8 cellular contexts compared by ENCODE assay signal in genomic region chr21:33127154-33127893, GRCh38. TPM values are rescaled to one million over a fixed set of nuclear protein-coding genes. Genes with fewer than 3 reads are reported as not detected.
A peak's percentile ranks its signal among the peaks of the same experiment; 100 is the strongest.
DNase-seq lines count a peak whose midpoint lies in the region; ATAC-seq and TF ChIP-seq lines count a peak whose summit lies in the region.

No MANE protein-coding gene starts in this region.

- POLR2A ChIA-PET in CD8-positive, alpha-beta T cell (lab: Charles Lee), result interaction anchor here (1.2 to 1.3 kb wide), 2 partner anchors 187 to 294 kb away, joined by 3 read pairs; no protein-coding TSS in a partner anchor
- POLR2A ChIA-PET in activated CD8-positive, alpha-beta T cell treated with anti-CD3 and anti-CD28 coated beads, Interleukin-2, amount 10 ng/mL, durations not matched to agents 7 days and 5 days (lab: Charles Lee), result no interaction called here

- H4K8ac ChIP-seq in mesenchymal stem cell (ENCODE audit: low read length), result no peak overlapping the region

- peak overlapping the region; percentile 70 for H3K4me2 ChIP-seq in mesenchymal stem cell (ENCODE audit: low read length, poor library complexity, severe bottlenecking)

- H3K27me3 ChIP-seq in CD8-positive, alpha-beta T cell (ENCODE audit: insufficient read depth, low read length), result no peaks in the 10 kb centered on the region
- H3K27me3 ChIP-seq in H7 (ENCODE audit: control insufficient read depth, insufficient read depth, low read length) (no peaks in the 10 kb centered on the region; the same call in 1 of the 2 replicates), mesenchymal stem cell (ENCODE audit: control insufficient read depth in 1 of 2, insufficient read depth in 1 of 2, low read length in 2 of 2) (peaks cover 46 to 50% of the 10 kb centered on the region in 2 experiments)
- no peaks in the 10 kb centered on the region for H3K27me3 ChIP-seq in effector memory CD4-positive, alpha-beta T cell (replicated peaks; ENCODE audit: control insufficient read depth, insufficient read depth, low read length, poor library complexity, severe bottlenecking)

- H4K91ac ChIP-seq in mesenchymal stem cell (ENCODE audit: low read length), result no peak overlapping the region

- 6% methylated on average over 17 of the region's 18 CpGs for WGBS in mesenchymal stem cell

- peak; percentile 10 to 74 (median 49) for DNase-seq in CD8-positive, alpha-beta T cell
- DNase-seq in H7 (peak; percentile 82), NCI-H460 (ENCODE audit: extremely low read depth, low read depth) (peak; percentile 72), mesenchymal stem cell (peak; percentile 77), cerebellum (ENCODE audit: low spot score) (no peak)
- peak; percentile 70 for DNase-seq in activated CD8-positive, alpha-beta T cell treated with anti-CD3 and anti-CD28 coated beads, Interleukin-2, amount 10 ng/mL, durations not matched to agents 7 days and 5 days
- peak in 2 of 3 donors; percentile 8 to 41 for DNase-seq in effector memory CD4-positive, alpha-beta T cell
- DNase-seq in stimulated activated CD8-positive, alpha-beta memory T cell treated with anti-CD3 and anti-CD28 coated beads, Interleukin-12 subunit alpha, Interleukin-12 subunit beta, amount 100 ng/mL, for 4 hours (ENCODE audit: low read depth), result peak; percentile 19

- H3K27ac Mint-ChIP-seq in CD8-positive, alpha-beta T cell, result no peak overlapping the region
- no peak overlapping the region for H3K27ac Mint-ChIP-seq in activated CD8-positive, alpha-beta T cell treated with anti-CD3 and anti-CD28 coated beads, Interleukin-2, amount 10 ng/mL, durations not matched to agents 7 days and 5 days

- no peak overlapping the region for H2BK120ac ChIP-seq in mesenchymal stem cell (ENCODE audit: low read depth, low read length)

- peak overlapping the region; percentile 22 for H3K4me3 ChIP-seq in CD8-positive, alpha-beta T cell (ENCODE audit: low read depth, low read length)
- no peak overlapping the region for H3K4me3 ChIP-seq in H7 (ENCODE audit: insufficient read depth, low read depth, low read length)
- no peak overlapping the region for H3K4me3 ChIP-seq in effector memory CD4-positive, alpha-beta T cell (ENCODE audit: insufficient read depth, low read depth, low read length, poor library complexity, severe bottlenecking)
- peak overlapping the region in 1 of 2 experiments; percentile 78 for H3K4me3 ChIP-seq in mesenchymal stem cell (ENCODE audit: insufficient read depth in 1 of 2, low read depth in 1 of 2, low read length in 2 of 2)

- ATAC-seq in CD8-positive, alpha-beta T cell, result peak; percentile 38
- ATAC-seq in activated CD8-positive, alpha-beta T cell treated with anti-CD3 and anti-CD28 coated beads, Interleukin-2, amount 10 ng/mL, durations not matched to agents 7 days and 5 days, result peak; percentile 80

- no peaks in the 10 kb centered on the region for H3K9me3 ChIP-seq in CD8-positive, alpha-beta T cell (ENCODE audit: low read length)
- no peaks in the 10 kb centered on the region for H3K9me3 ChIP-seq in effector memory CD4-positive, alpha-beta T cell (ENCODE audit: control insufficient read depth, low read length)
- no peaks in the 10 kb centered on the region for H3K9me3 ChIP-seq in mesenchymal stem cell (ENCODE audit: control insufficient read depth, low read length)

- H3K27me3 Mint-ChIP-seq in CD8-positive, alpha-beta T cell (ENCODE audit: low read depth), result peaks cover 26% of the 10 kb centered on the region
- peaks cover 32% of the 10 kb centered on the region for H3K27me3 Mint-ChIP-seq in activated CD8-positive, alpha-beta T cell treated with anti-CD3 and anti-CD28 coated beads, Interleukin-2, amount 10 ng/mL, durations not matched to agents 7 days and 5 days (ENCODE audit: low read depth)

- H3K9me3 Mint-ChIP-seq in CD8-positive, alpha-beta T cell, result no peaks in the 10 kb centered on the region
- H3K9me3 Mint-ChIP-seq in activated CD8-positive, alpha-beta T cell treated with anti-CD3 and anti-CD28 coated beads, Interleukin-2, amount 10 ng/mL, durations not matched to agents 7 days and 5 days (ENCODE audit: insufficient read depth), result no peaks in the 10 kb centered on the region

- intact Hi-C loops in CD8-positive, alpha-beta T cell (cut with DNase I, micrococcal nuclease), result loop anchor here (1.0 to 5.0 kb wide), 6 partner anchors 70 to 475 kb away; no protein-coding TSS in a partner anchor

- no peak overlapping the region for H2AK5ac ChIP-seq in mesenchymal stem cell (ENCODE audit: low read length, severe bottlenecking)

- H3K18ac ChIP-seq in mesenchymal stem cell (ENCODE audit: low read depth in 1 of 2, low read length in 2 of 2), result no peak overlapping the region

- H3K27ac ChIP-seq in CD8-positive, alpha-beta T cell (ENCODE audit: low read depth, low read length), result no peak overlapping the region
- no peak overlapping the region for H3K27ac ChIP-seq in effector memory CD4-positive, alpha-beta T cell (ENCODE audit: insufficient read depth, low read length, poor library complexity, severe bottlenecking)
- no peak overlapping the region for H3K27ac ChIP-seq in mesenchymal stem cell (ENCODE audit: low read length, poor library complexity, severe bottlenecking)

- no peak overlapping the region for H3K23ac ChIP-seq in mesenchymal stem cell (ENCODE audit: low read length in 2 of 2)

- H3K14ac ChIP-seq in mesenchymal stem cell (ENCODE audit: low read length in 2 of 2), result no peak overlapping the region

- H3K4me3 Mint-ChIP-seq in CD8-positive, alpha-beta T cell, result peak overlapping the region; percentile 74
- H3K4me3 Mint-ChIP-seq in activated CD8-positive, alpha-beta T cell treated with anti-CD3 and anti-CD28 coated beads, Interleukin-2, amount 10 ng/mL, durations not matched to agents 7 days and 5 days, result peak overlapping the region; percentile 52

- H2AFZ ChIP-seq in mesenchymal stem cell (ENCODE audit: low read depth, low read length), result no peak overlapping the region

- CTCF ChIA-PET in CD8-positive, alpha-beta T cell (lab: Charles Lee), result interaction anchor here (0.6 to 1.6 kb wide), 22 partner anchors 9 to 328 kb away, joined by 3 to 12 read pairs (median 3); no protein-coding TSS in a partner anchor
- CTCF ChIA-PET in activated CD8-positive, alpha-beta T cell treated with anti-CD3 and anti-CD28 coated beads, Interleukin-2, amount 10 ng/mL, durations not matched to agents 7 days and 5 days (lab: Charles Lee), result interaction anchor here (1.0 to 2.7 kb wide), 15 partner anchors 8 to 445 kb away, joined by 3 to 19 read pairs (median 4); no protein-coding TSS in a partner anchor

- no peaks in the 10 kb centered on the region for H3K4me1 ChIP-seq in CD8-positive, alpha-beta T cell (ENCODE audit: insufficient read depth, low read length)
- no peaks in the 10 kb centered on the region for H3K4me1 ChIP-seq in effector memory CD4-positive, alpha-beta T cell (ENCODE audit: control insufficient read depth, insufficient read depth, low read length, poor library complexity, severe bottlenecking)
- H3K4me1 ChIP-seq in mesenchymal stem cell (ENCODE audit: control insufficient read depth, insufficient read depth, low read depth, low read length), result no peaks in the 10 kb centered on the region

- peak; percentile 56 for TF ChIP-seq CTCF in CD8-positive, alpha-beta T cell (IDR thresholded peaks at IDR 0.05)

- no peak overlapping the region for H2BK12ac ChIP-seq in mesenchymal stem cell (ENCODE audit: low read length in 2 of 2)

- no peak overlapping the region for H2BK5ac ChIP-seq in mesenchymal stem cell (ENCODE audit: low read depth, low read length, poor library complexity, severe bottlenecking)

- peak overlapping the region; percentile 66 for H3K9ac ChIP-seq in mesenchymal stem cell (ENCODE audit: low read length)

- no peaks in the 10 kb centered on the region for H3K36me3 ChIP-seq in CD8-positive, alpha-beta T cell (ENCODE audit: insufficient read depth, low read length)
- H3K36me3 ChIP-seq in H7 (replicated peaks; ENCODE audit: control insufficient read depth, insufficient read depth, low read length), result no peaks in the 10 kb centered on the region
- H3K36me3 ChIP-seq in effector memory CD4-positive, alpha-beta T cell (ENCODE audit: control insufficient read depth, insufficient read depth, low read length), result no peaks in the 10 kb centered on the region
- no peaks in the 10 kb centered on the region for H3K36me3 ChIP-seq in mesenchymal stem cell (ENCODE audit: control insufficient read depth in 1 of 2, insufficient read depth in 2 of 2, low read depth in 1 of 2, low read length in 2 of 2)

- no peaks in the 10 kb centered on the region for H3K79me1 ChIP-seq in mesenchymal stem cell (replicated peaks; ENCODE audit: low read length, poor library complexity, severe bottlenecking)

- H3K36me3 Mint-ChIP-seq in CD8-positive, alpha-beta T cell, result no peaks in the 10 kb centered on the region
- H3K36me3 Mint-ChIP-seq in activated CD8-positive, alpha-beta T cell treated with anti-CD3 and anti-CD28 coated beads, Interleukin-2, amount 10 ng/mL, durations not matched to agents 7 days and 5 days (ENCODE audit: low read depth), result no peaks in the 10 kb centered on the region

- H3K4me1 Mint-ChIP-seq in CD8-positive, alpha-beta T cell (ENCODE audit: low read depth), result peaks cover 9% of the 10 kb centered on the region
- H3K4me1 Mint-ChIP-seq in activated CD8-positive, alpha-beta T cell treated with anti-CD3 and anti-CD28 coated beads, Interleukin-2, amount 10 ng/mL, durations not matched to agents 7 days and 5 days (ENCODE audit: low read depth), result peaks cover 4% of the 10 kb centered on the region

- no peak overlapping the region for H2BK15ac ChIP-seq in mesenchymal stem cell (ENCODE audit: low read depth, poor library complexity, severe bottlenecking)

- no peak overlapping the region for H3K4ac ChIP-seq in mesenchymal stem cell (ENCODE audit: low read depth in 1 of 2, low read length in 2 of 2)

RNA-seq across cellular contexts. Expression of gene OLIG1, which starts 57.4 kb away (rescaled TPM):
- not detected for total RNA-seq in CD8-positive, alpha-beta T cell
- total RNA-seq in H7 (2014; rRNA removed; shearing (Covaris generic)), result 0.15 and 1.2 TPM in 2 replicates
- not detected in 2 replicates for total RNA-seq in NCI-H460 (2014; rRNA removed; shearing (Covaris generic))
- polyA plus RNA-seq in NCI-H460 (2014; cell fraction: nucleus; rRNA removed), result not detected in 2 replicates
- not detected for total RNA-seq in activated CD8-positive, alpha-beta T cell treated with anti-CD3 and anti-CD28 coated beads, Interleukin-2, amount 10 ng/mL, durations not matched to agents 7 days and 5 days
- not detected for polyA plus RNA-seq in mesenchymal stem cell (2013, experiment 1 of 2)
- not detected for polyA plus RNA-seq in mesenchymal stem cell (2013, experiment 2 of 2)
- total RNA-seq in cerebellum, result 6.7 TPM
